Comparison of ENCODE assay signal across 22 cellular contexts in genomic region chrX:11138498-11139390, GRCh38.
"Had no signal": no experiment of that assay in that cellular context is flagged by ENCODE, and none has a peak within 500 bp of the region (broad histone marks: within the 10 kb centered on the region; RNA-seq: fewer than 3 reads in every experiment).

No MANE protein-coding gene starts in this region.

- H3K36me3 ChIP-seq: neural progenitor cell, suprapubic skin had no signal

- H3K4me2 ChIP-seq: hepatocyte, neural progenitor cell had no signal

- H3K4me3 ChIP-seq: hepatocyte, neural progenitor cell, SJCRH30, suprapubic skin had no signal

- H3K9me3 Mint-ChIP-seq: activated B cell treated with CpG ODN at 0.5 μM for 24 hours; activated naive CD4-positive, alpha-beta T cell treated with anti-CD3 and anti-CD28 coated beads, Interleukin-2, amount 50 U/mL, for 72 hours; activated T-cell treated with anti-CD3 and anti-CD28 coated beads, Interleukin-2, amount 50 U/mL, for 72 hours; neural progenitor cell had no signal

- ATAC-seq: activated CD8-positive, alpha-beta T cell treated with anti-CD3 and anti-CD28 coated beads, Interleukin-2, amount 10 ng/mL, durations not matched to agents 7 days and 5 days; activated naive CD4-positive, alpha-beta T cell treated with anti-CD3 and anti-CD28 coated beads, Interleukin-2, amount 50 U/mL, for 72 hours; activated T-cell treated with anti-CD3 and anti-CD28 coated beads, Interleukin-2, amount 50 U/mL, for 72 hours; esophagus mucosa had no signal

- H2AFZ ChIP-seq: hepatocyte, neural progenitor cell had no signal

- DNase-seq: activated B cell treated with CpG ODN at 0.5 μM for 24 hours; activated CD4-positive, alpha-beta T cell treated with anti-CD3 and anti-CD28 coated beads for 48 hours; activated CD8-positive, alpha-beta memory T cell treated with anti-CD3 and anti-CD28 coated beads, Interleukin-2, amount 50 U/mL, for 4 hours; activated CD8-positive, alpha-beta T cell treated with anti-CD3 and anti-CD28 coated beads, Interleukin-2, amount 10 ng/mL, durations not matched to agents 7 days and 5 days; activated gamma-delta T cell; activated T-cell treated with anti-CD3 and anti-CD28 coated beads, Interleukin-2, amount 50 U/mL, for 72 hours; amniotic stem cell; SJCRH30; stimulated activated CD4-positive, alpha-beta T cell treated with anti-CD3 and anti-CD28 coated beads, Interleukin-4, amount 100 ng/mL, for 4 hours; stimulated activated CD8-positive, alpha-beta memory T cell treated with anti-CD3 and anti-CD28 coated beads, Interleukin-4, amount 100 ng/mL, for 48 hours; stimulated activated naive CD4-positive, alpha-beta T cell treated with Interleukin-2 at 50 U/mL for 16 hours; SW 1271; trophoblast cell had no signal

- H3K9me3 ChIP-seq: SJCRH30, suprapubic skin had no signal

- H3K36me3 Mint-ChIP-seq: activated naive CD4-positive, alpha-beta T cell treated with anti-CD3 and anti-CD28 coated beads, Interleukin-2, amount 50 U/mL, for 72 hours; neural progenitor cell had no signal

- H3K79me2 ChIP-seq: hepatocyte had no signal

- H3K27me3 Mint-ChIP-seq: activated B cell treated with CpG ODN at 0.5 μM for 24 hours had no signal

- H3K4me3 Mint-ChIP-seq: activated B cell treated with CpG ODN at 0.5 μM for 24 hours; activated CD8-positive, alpha-beta T cell treated with anti-CD3 and anti-CD28 coated beads, Interleukin-2, amount 10 ng/mL, durations not matched to agents 7 days and 5 days; activated T-cell treated with anti-CD3 and anti-CD28 coated beads, Interleukin-2, amount 50 U/mL, for 72 hours; neural progenitor cell had no signal

- H3K9ac ChIP-seq: neural progenitor cell had no signal

- H3K27me3 ChIP-seq: hepatocyte, neural progenitor cell, SJCRH30, suprapubic skin had no signal

- H3K4me1 ChIP-seq: neural progenitor cell, suprapubic skin had no signal

- FAIRE-seq: endometrium, keratinocyte, TTC549 had no signal

- H3K4me1 Mint-ChIP-seq: activated B cell treated with CpG ODN at 0.5 μM for 24 hours, neural progenitor cell had no signal

- H3K27ac ChIP-seq: hepatocyte, neural progenitor cell, SJCRH30, skin epidermis, suprapubic skin had no signal

- H3K27ac Mint-ChIP-seq: activated B cell treated with CpG ODN at 0.5 μM for 24 hours; activated CD8-positive, alpha-beta T cell treated with anti-CD3 and anti-CD28 coated beads, Interleukin-2, amount 10 ng/mL, durations not matched to agents 7 days and 5 days; activated naive CD4-positive, alpha-beta T cell treated with anti-CD3 and anti-CD28 coated beads, Interleukin-2, amount 50 U/mL, for 72 hours; activated T-cell treated with anti-CD3 and anti-CD28 coated beads, Interleukin-2, amount 50 U/mL, for 72 hours; neural progenitor cell had no signal
